In genomic region chr2:181894381-181894780, GRCh38 we compare ENCODE assay signal across 10 cellular contexts. TPM values are rescaled to one million over a fixed set of nuclear protein-coding genes. Genes with fewer than 3 reads are reported as not detected.
DNase-seq lines count a peak whose midpoint lies in the region; ATAC-seq, FAIRE-seq and TF ChIP-seq lines count a peak whose summit lies in the region.
"Had no signal": no experiment of that assay in that cellular context is flagged by ENCODE, and none has a peak within 500 bp of the region (broad histone marks: within the 10 kb centered on the region; RNA-seq: fewer than 3 reads in every experiment).

No MANE protein-coding gene starts in this region.

- H3K27me3 ChIP-seq in hepatocyte (no peaks in the 10 kb centered on the region), skeletal muscle tissue (ENCODE audit: control insufficient read depth in 3 of 3, insufficient read depth in 3 of 3, low read length in 3 of 3) (no peaks in the 10 kb centered on the region)

- peak overlapping the region in 1 of 3 donors; percentile 24 for H3K9ac ChIP-seq in skeletal muscle tissue (ENCODE audit: low read depth in 1 of 3, low read length in 3 of 3)

- H3K9me2 ChIP-seq in hepatocyte (replicated peaks; ENCODE audit: insufficient read depth): no peaks in the 10 kb centered on the region

- no peaks in the 10 kb centered on the region for H3K9me3 Mint-ChIP-seq in activated T-helper 17 cell treated with anti-CD3 and anti-CD28 coated beads, Interleukin-2, amount 50 U/mL, for 72 hours

- DNase-seq in GM19239 (ENCODE audit: insufficient read length, low spot score) (no peak), hepatocyte (ENCODE audit: low spot score) (no peak), lower leg skin (ENCODE audit: low spot score in 2 of 2) (no peak), SKM-1 (lab: John Stamatoyannopoulos, UW; ENCODE audit: unreplicated experiment) (no peak), HTR-8/SVneo (ENCODE audit: insufficient read length, low spot score) (no peak)
- DNase-seq: activated CD8-positive, alpha-beta memory T cell treated with anti-CD3 and anti-CD28 coated beads, Interleukin-2, amount 10 ng/mL, durations not matched to agents 7 days and 5 days; NCI-H1694 had no signal

- FAIRE-seq in GM19239 (lab: Jason Lieb, UNC): peak; percentile 35
- no peak for FAIRE-seq in HTR-8/SVneo (lab: Jason Lieb, UNC)

- peaks cover 5% of the 10 kb centered on the region for H3K4me1 Mint-ChIP-seq in activated T-helper 17 cell treated with anti-CD3 and anti-CD28 coated beads, Interleukin-2, amount 50 U/mL, for 72 hours

- H3K36me3 Mint-ChIP-seq in activated T-helper 17 cell treated with anti-CD3 and anti-CD28 coated beads, Interleukin-2, amount 50 U/mL, for 72 hours (ENCODE audit: low read depth): peaks cover 33% of the 10 kb centered on the region

- H3K9me3 ChIP-seq in hepatocyte (ENCODE audit: low read depth) (no peaks in the 10 kb centered on the region), skeletal muscle tissue (ENCODE audit: control insufficient read depth in 3 of 3, low read length in 3 of 3) (no peaks in the 10 kb centered on the region)

- H3K4me3 Mint-ChIP-seq in activated T-helper 17 cell treated with anti-CD3 and anti-CD28 coated beads, Interleukin-2, amount 50 U/mL, for 72 hours: peak overlapping the region; percentile 1

- TF ChIP-seq CTCF in hepatocyte (IDR thresholded peaks at IDR 0.05; ENCODE audit: poor library complexity): no peak
- no peak for TF ChIP-seq CTCF in lower leg skin (IDR thresholded peaks at IDR 0.05)

- peaks cover 66% of the 10 kb centered on the region for H3K79me2 ChIP-seq in hepatocyte

- no peak for ATAC-seq in activated T-helper 17 cell treated with anti-CD3 and anti-CD28 coated beads, Interleukin-2, amount 50 U/mL, for 72 hours (replicated peaks)
- no peak for ATAC-seq in GM18873 (IDR thresholded peaks at IDR 0.05; ENCODE audit: low FRiP score, unreplicated experiment)
- ATAC-seq: activated CD8-positive, alpha-beta memory T cell treated with anti-CD3 and anti-CD28 coated beads, Interleukin-2, amount 10 ng/mL, durations not matched to agents 7 days and 5 days had no signal

- H4K20me1 ChIP-seq in hepatocyte (ENCODE audit: insufficient read depth, poor library complexity, severe bottlenecking): no peaks in the 10 kb centered on the region

- intact Hi-C loops in lower leg skin (cut with DNase I; ENCODE audit: low total_unique reads): no loop called here

- peak overlapping the region; percentile 75 for H3K4me2 ChIP-seq in hepatocyte

- peaks cover 9% of the 10 kb centered on the region for H3K27me3 Mint-ChIP-seq in activated T-helper 17 cell treated with anti-CD3 and anti-CD28 coated beads, Interleukin-2, amount 50 U/mL, for 72 hours

- 72% methylated on average over 3 of the region's 3 CpGs for WGBS in hepatocyte (ENCODE audit: low lambda C conversion rate, missing lambda C conversion rate)
- 39 to 43% methylated on average over 3 of the region's 3 CpGs for WGBS in lower leg skin, 2 donors

- peak overlapping the region; percentile 84 for H3K4me3 ChIP-seq in hepatocyte
- peak overlapping the region in 2 of 3 donors; percentile 29 to 33 for H3K4me3 ChIP-seq in skeletal muscle tissue (ENCODE audit: low read length in 3 of 3)
- H3K4me3 ChIP-seq in lower leg skin (ENCODE audit: low read depth, poor library complexity, severe bottlenecking): no peak overlapping the region

- no peak overlapping the region for H3K27ac Mint-ChIP-seq in activated T-helper 17 cell treated with anti-CD3 and anti-CD28 coated beads, Interleukin-2, amount 50 U/mL, for 72 hours
- H3K27ac Mint-ChIP-seq: activated CD8-positive, alpha-beta memory T cell treated with anti-CD3 and anti-CD28 coated beads, Interleukin-2, amount 10 ng/mL, durations not matched to agents 7 days and 5 days had no signal

- H3K4me1 ChIP-seq in hepatocyte (ENCODE audit: insufficient read depth) (peaks cover 37% of the 10 kb centered on the region), skeletal muscle tissue (ENCODE audit: control insufficient read depth in 3 of 3, insufficient read depth in 3 of 3, low read length in 3 of 3) (peaks cover 2 to 22% (median 11%) of the 10 kb centered on the region in 3 donors)

- TF ChIP-seq POLR2A in lower leg skin (IDR thresholded peaks at IDR 0.05): no peak

- H2AFZ ChIP-seq in hepatocyte: no peak overlapping the region

- H3K36me3 ChIP-seq in hepatocyte (replicated peaks; ENCODE audit: insufficient read depth, low read depth): peaks cover 3% of the 10 kb centered on the region
- peaks cover 2 to 4% (median 4%) of the 10 kb centered on the region in 3 donors for H3K36me3 ChIP-seq in skeletal muscle tissue (ENCODE audit: control insufficient read depth in 3 of 3, insufficient read depth in 3 of 3, low read length in 3 of 3)

- H3K27ac ChIP-seq in hepatocyte (peak overlapping the region; percentile 99), skeletal muscle tissue (ENCODE audit: low read depth, low read length) (no peak overlapping the region)

RNA-seq across cellular contexts. Expression of gene ITPRID2, which starts 2.9 kb away (rescaled TPM):
- 10 to 100 TPM; 36.4 to 57.4 TPM for total RNA-seq in activated T-helper 17 cell treated with anti-CD3 and anti-CD28 coated beads, Interleukin-2, amount 50 U/mL, for 72 hours
- total RNA-seq in hepatocyte (183 and 184 TPM in 2 replicates), skeletal muscle tissue (43.3 TPM), lower leg skin (100 to 1,000 TPM; 244 to 301 (median 256) TPM)
- 37.4 and 52.5 TPM in 2 replicates for polyA plus RNA-seq in hepatocyte
